ENCODE assay signal across 15 cellular contexts in genomic region chr4:78622253-78622979, GRCh38.
A peak's percentile ranks its signal among the peaks of the same experiment; 100 is the strongest.
DNase-seq lines count a peak whose midpoint lies in the region; ATAC-seq, FAIRE-seq and TF ChIP-seq lines count a peak whose summit lies in the region.
"Had no signal": no experiment of that assay in that cellular context is flagged by ENCODE, and none has a peak within 500 bp of the region (broad histone marks: within the 10 kb centered on the region; RNA-seq: fewer than 3 reads in every experiment).

No MANE protein-coding gene starts in this region.

- H3K9me3 ChIP-seq in adipocyte (ENCODE audit: control insufficient read depth, low read length) (no peaks in the 10 kb centered on the region), MG63 (no peaks in the 10 kb centered on the region)

- TF ChIP-seq CTCF in foreskin keratinocyte (conservative IDR thresholded peaks at IDR 0.05) (no peak), GM10266 (IDR thresholded peaks at IDR 0.05; ENCODE audit: control insufficient read depth, insufficient read depth, low read depth, missing control alignments) (no peak)

- no peaks in the 10 kb centered on the region for H3K36me3 ChIP-seq in adipocyte (ENCODE audit: control insufficient read depth, insufficient read depth, low read length, severe bottlenecking)
- H3K36me3 ChIP-seq in MG63: no peaks in the 10 kb centered on the region

- H3K4me1 ChIP-seq in adipocyte (ENCODE audit: control insufficient read depth, insufficient read depth, low read length) (peaks cover 15% of the 10 kb centered on the region), foreskin keratinocyte (peaks cover 3% of the 10 kb centered on the region)

- FAIRE-seq in urothelium cell line (lab: Jason Lieb, UNC): peak; percentile 52

- H3K4me3 ChIP-seq in adipocyte (ENCODE audit: low read length): no peak overlapping the region
- no peak overlapping the region for H3K4me3 ChIP-seq in MG63
- H3K4me3 ChIP-seq: coronary artery, skin epidermis had no signal

- no peak overlapping the region for H3K9ac ChIP-seq in adipocyte (ENCODE audit: low read length)

- H3K27me3 ChIP-seq in adipocyte (replicated peaks; ENCODE audit: control insufficient read depth, insufficient read depth, low read length) (no peaks in the 10 kb centered on the region), foreskin keratinocyte (no peaks in the 10 kb centered on the region), MG63 (no peaks in the 10 kb centered on the region)

- DNase-seq in left cardiac atrium (no peak), left ventricle myocardium superior (no peak), adipocyte (ENCODE audit: low read depth) (peak; percentile 55), foreskin keratinocyte (no peak), urothelium cell line (ENCODE audit: low spot score) (peak; percentile 49), GM10266 (ENCODE audit: extremely low spot score) (no peak), MG63 (no peak)
- DNase-seq in stimulated activated CD4-positive, alpha-beta T cell treated with anti-CD3 and anti-CD28 coated beads, Interleukin-4, amount 100 ng/mL, for 24 hours: no peak
- DNase-seq: activated CD4-positive, alpha-beta T cell treated with anti-CD3 and anti-CD28 coated beads for 4 hours; activated gamma-delta T cell; GF-D8; MM.1S; NCI-H446 treated with DMSO at 0.1 percent for 48 hours had no signal

- H3K27ac ChIP-seq in foreskin keratinocyte: no peak overlapping the region
- H3K27ac ChIP-seq: coronary artery, skin epidermis had no signal

- ATAC-seq in left cardiac atrium: peak; percentile 61 to 97
- ATAC-seq in left ventricle myocardium superior: no peak
- ATAC-seq in foreskin keratinocyte: peak; percentile 53

- intact Hi-C loops in left cardiac atrium (cut with DNase I) (no loop called here), left ventricle myocardium superior (cut with micrococcal nuclease) (no loop called here)

Comparison
In these comparisons a context has a peak if more than half of its experiments do, and no peak if none do; other contexts are left out.
1. DNase-seq: peak in adipocyte (single experiment) and urothelium cell line (single experiment); none in left cardiac atrium (single experiment), left ventricle myocardium superior (single experiment), foreskin keratinocyte (0 of 2), GM10266 (single experiment), stimulated activated CD4-positive, alpha-beta T cell treated with anti-CD3 and anti-CD28 coated beads, Interleukin-4, amount 100 ng/mL, for 24 hours (single experiment) and MG63 (single experiment).